In the genomic region with DNA sequence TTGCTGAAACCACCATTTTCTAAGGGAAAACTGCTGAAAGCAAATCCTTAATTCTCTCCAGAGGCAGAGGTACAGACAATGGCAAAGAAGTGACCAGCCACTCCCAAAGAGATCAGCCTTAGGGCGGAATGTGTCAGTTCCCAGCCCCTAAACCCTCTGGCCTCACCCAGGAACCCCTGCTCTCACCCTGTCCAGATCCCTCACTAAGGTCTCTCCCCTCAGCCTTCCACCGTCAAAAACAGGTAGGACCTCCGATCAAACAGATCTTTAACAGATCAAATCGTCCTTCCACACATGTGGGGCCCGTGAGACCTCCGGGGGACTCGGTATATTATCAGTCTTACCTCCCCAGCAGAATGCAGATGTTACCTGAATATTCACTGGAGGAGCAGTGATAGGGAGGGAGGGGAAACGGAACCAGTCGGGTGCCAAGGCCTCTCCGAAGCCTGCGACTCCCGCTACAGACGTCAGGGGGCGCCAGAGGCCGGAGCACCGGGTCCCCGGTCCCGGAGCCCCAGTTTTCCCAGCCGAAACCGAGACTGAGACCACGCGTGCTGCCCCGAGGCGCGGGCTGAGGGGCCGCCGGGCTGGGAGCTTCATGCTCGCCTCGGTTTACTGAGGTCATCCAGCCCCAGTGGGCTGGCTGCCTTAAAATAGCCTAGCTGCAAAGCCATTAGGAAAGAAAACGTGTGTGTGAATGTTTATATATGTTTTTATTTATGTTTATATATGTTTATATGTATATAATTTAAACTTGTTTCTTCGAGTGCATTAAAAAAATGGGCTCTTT, we compare ENCODE assay signal across 8 cellular contexts. TPM values are rescaled to one million over a fixed set of nuclear protein-coding genes. Genes with fewer than 3 reads are reported as not detected.
DNase-seq lines count a peak whose midpoint lies in the region; ATAC-seq, FAIRE-seq and TF ChIP-seq lines count a peak whose summit lies in the region.

No MANE protein-coding gene starts in this region.

- TF ChIP-seq EP300 in ovary (IDR thresholded peaks at IDR 0.05), result no peak

- no peak for TF ChIP-seq POLR2A in ovary (IDR thresholded peaks at IDR 0.05)

- intact Hi-C loops in ovary (cut with DNase I), result loop anchor here (5.0 to 10.0 kb wide), 5 partner anchors 148 to 621 kb away; no protein-coding TSS in a partner anchor
- intact Hi-C loops in tibial artery (cut with DNase I; ENCODE audit: low total_unique reads), result loop anchor here (5.0 to 10.0 kb wide), 3 partner anchors 158 to 461 kb away; a partner anchor contains a TSS

- H3K27me3 ChIP-seq in ovary (no peaks in the 10 kb centered on the region), tibial artery (no peaks in the 10 kb centered on the region)

- H3K36me3 ChIP-seq in ovary (no peaks in the 10 kb centered on the region), tibial artery (no peaks in the 10 kb centered on the region)

- WGBS in ovary, 3 donors, result 4 to 5% (median 5%) methylated on average over 31 of the region's 31 CpGs

- H3K9me3 ChIP-seq in ovary, result no peaks in the 10 kb centered on the region
- no peaks in the 10 kb centered on the region for H3K9me3 ChIP-seq in tibial artery

- H3K4me1 ChIP-seq in ovary (ENCODE audit: insufficient read depth) (no peaks in the 10 kb centered on the region), tibial artery (peaks cover 0 to 6% (median 1%) of the 10 kb centered on the region in 4 donors)

- TF ChIP-seq CTCF in D721Med (IDR thresholded peaks at IDR 0.05; ENCODE audit: insufficient read depth, missing control alignments), result peak; percentile 95
- peak; percentile 72 to 78 (median 76) for TF ChIP-seq CTCF in ovary (IDR thresholded peaks at IDR 0.05)
- peak; percentile 94 to 97 for TF ChIP-seq CTCF in tibial artery (IDR thresholded peaks at IDR 0.05)

- H3K4me3 ChIP-seq in ovary, result no peak overlapping the region
- H3K4me3 ChIP-seq in tibial artery, result peak overlapping the region in 1 of 2 donors; percentile 27

- peak; percentile 79 for ATAC-seq in GM21529 (IDR thresholded peaks at IDR 0.05; ENCODE audit: unreplicated experiment)

- no peak for FAIRE-seq in D721Med (lab: Jason Lieb, UNC)

- H3K27ac ChIP-seq in ovary (no peak overlapping the region), tibial artery (no peak overlapping the region)

- DNase-seq in D721Med (ENCODE audit: insufficient read length, low spot score) (peak; percentile 93), Kasumi-1 (lab: John Stamatoyannopoulos, UW) (peak; percentile 68 to 69), SHP77 (lab: John Stamatoyannopoulos, UW) (peak; percentile 32 to 36), germinal center (ENCODE audit: low spot score) (peak; percentile 90), ovary (peak; percentile 45 to 84 (median 75)), tibial artery (peak; percentile 61 to 78)
- peak; percentile 67 for DNase-seq in activated effector memory CD4-positive, alpha-beta T cell treated with Interleukin-2 at 50 U/mL for 16 hours

RNA-seq across cellular contexts. Expression of a gene that starts 23.6 kb away (rescaled TPM):
- 1 to 10 TPM in 1 of 7 donors, under 1 TPM in 2, not detected in 4; 0.30 to 1.3 (median 0.56) TPM for total RNA-seq in ovary
- polyA plus RNA-seq in ovary, result under 1 TPM in 1 of 2 donors, not detected in 1; 0.06 TPM

RNA-seq across cellular contexts. Expression of a gene that starts 27.3 kb away (rescaled TPM):
- under 1 TPM in 5 of 7 donors, not detected in 2; 0.11 to 0.22 (median 0.15) TPM for total RNA-seq in ovary
- polyA plus RNA-seq in ovary, result under 1 TPM; 0.08 to 0.30 TPM

Comparison
In these comparisons a context has a peak if more than half of its experiments do, and no peak if none do; other contexts are left out.
1. DNase-seq: peak in every context shown above with its lines; median percentile 93 in D721Med; 90 in germinal center; 75 in ovary; 70 in tibial artery; 68 in Kasumi-1; 67 in activated effector memory CD4-positive, alpha-beta T cell treated with Interleukin-2 at 50 U/mL for 16 hours; 34 in SHP77.